34 cellular contexts compared by ENCODE assay signal in the genomic region with DNA sequence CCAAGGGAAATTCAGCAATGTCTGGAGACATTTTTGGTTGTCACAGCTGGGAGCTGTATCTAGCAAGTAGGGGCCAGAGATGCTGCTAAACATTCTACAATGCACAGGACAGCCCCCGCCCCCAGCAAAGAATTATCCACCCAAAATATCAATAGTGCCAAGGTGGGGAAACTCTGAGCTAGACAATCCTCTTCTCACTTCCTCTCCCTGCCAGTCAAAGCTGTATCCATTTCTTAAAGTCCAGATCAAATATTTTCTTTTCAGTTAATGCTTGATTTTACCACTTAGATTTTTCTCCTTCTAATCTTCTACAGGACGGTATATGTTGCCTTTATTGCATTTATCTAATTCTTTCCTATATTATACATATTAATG.
"Had no signal": no experiment of that assay in that cellular context is flagged by ENCODE, and none has a peak within 500 bp of the region (broad histone marks: within the 10 kb centered on the region; RNA-seq: fewer than 3 reads in every experiment).

No MANE protein-coding gene starts in this region.

- H3K4me3 ChIP-seq: adrenal gland, body of pancreas, esophagus squamous epithelium, gastroesophageal sphincter had no signal

- ATAC-seq: activated CD4-positive, alpha-beta T cell treated with anti-CD3 and anti-CD28 coated beads for 36 hours; activated CD8-positive, alpha-beta memory T cell treated with anti-CD3 and anti-CD28 coated beads, Interleukin-2, amount 10 ng/mL, durations not matched to agents 7 days and 5 days; activated CD8-positive, alpha-beta T cell treated with anti-CD3 and anti-CD28 coated beads, Interleukin-2, amount 10 ng/mL, durations not matched to agents 7 days and 5 days; activated naive CD8-positive, alpha-beta T cell treated with anti-CD3 and anti-CD28 coated beads, Interleukin-2, amount 50 U/mL, for 24 hours; body of pancreas; gastroesophageal sphincter had no signal

- H3K4me1 Mint-ChIP-seq: activated CD4-positive, alpha-beta T cell treated with anti-CD3 and anti-CD28 coated beads, Interleukin-2, amount 10 ng/mL, durations not matched to agents 24 days and 14 days; activated CD8-positive, alpha-beta memory T cell treated with anti-CD3 and anti-CD28 coated beads, Interleukin-2, amount 10 ng/mL, durations not matched to agents 7 days and 5 days had no signal

- H3K36me3 ChIP-seq: adrenal gland, esophagus squamous epithelium, gastroesophageal sphincter had no signal

- H3K36me3 Mint-ChIP-seq: activated CD4-positive, alpha-beta memory T cell treated with anti-CD3 and anti-CD28 coated beads for 36 hours; activated CD8-positive, alpha-beta memory T cell treated with anti-CD3 and anti-CD28 coated beads, Interleukin-2, amount 10 ng/mL, durations not matched to agents 7 days and 5 days; activated naive CD4-positive, alpha-beta T cell treated with anti-CD3 and anti-CD28 coated beads, Interleukin-2, amount 50 U/mL, for 24 hours; T-cell had no signal

- H3K27ac Mint-ChIP-seq: activated CD4-positive, alpha-beta memory T cell treated with anti-CD3 and anti-CD28 coated beads for 36 hours; activated CD4-positive, alpha-beta T cell treated with anti-CD3 and anti-CD28 coated beads for 36 hours; activated CD4-positive, alpha-beta T cell treated with anti-CD3 and anti-CD28 coated beads, Interleukin-2, amount 10 ng/mL, durations not matched to agents 24 days and 14 days; activated CD8-positive, alpha-beta memory T cell treated with anti-CD3 and anti-CD28 coated beads, Interleukin-2, amount 10 ng/mL, durations not matched to agents 7 days and 5 days; activated CD8-positive, alpha-beta T cell treated with anti-CD3 and anti-CD28 coated beads, Interleukin-2, amount 10 ng/mL, durations not matched to agents 7 days and 5 days; activated naive CD4-positive, alpha-beta T cell treated with anti-CD3 and anti-CD28 coated beads for 36 hours; activated naive CD4-positive, alpha-beta T cell treated with anti-CD3 and anti-CD28 coated beads, Interleukin-2, amount 50 U/mL, for 24 hours; activated naive CD8-positive, alpha-beta T cell treated with anti-CD3 and anti-CD28 coated beads for 36 hours; activated naive CD8-positive, alpha-beta T cell treated with anti-CD3 and anti-CD28 coated beads, Interleukin-2, amount 50 U/mL, for 24 hours; activated T-helper 1 cell treated with anti-CD3 and anti-CD28 coated beads, Interleukin-12 subunit alpha, Interleukin-12 subunit beta, Interleukin-2, Interleukin-4 antibody, amounts not matched to agents 30 ng/mL and 10 ng/mL and 1 ng/mL, durations not matched to agents 14 hours and 24 hours and 36 hours; activated T-helper 2 cell treated with anti-CD3 and anti-CD28 coated beads, Interferon-gamma antibody, Interleukin-2, Interleukin-4, amounts not matched to agents 10 μg/mL and 5 μg/mL and 100 μg/mL, durations not matched to agents 14 hours and 24 hours and 36 hours; T-helper 1 cell treated with Interleukin-12 subunit alpha and Interleukin-12 subunit beta and Interleukin-4 antibody, amounts not matched to agents 30 μg/mL and 1 μg/mL, for 36 hours had no signal

- H3K9me3 Mint-ChIP-seq: activated CD4-positive, alpha-beta T cell treated with anti-CD3 and anti-CD28 coated beads, Interleukin-2, amount 10 ng/mL, durations not matched to agents 24 days and 14 days; activated naive CD4-positive, alpha-beta T cell treated with anti-CD3 and anti-CD28 coated beads for 36 hours; activated naive CD4-positive, alpha-beta T cell treated with anti-CD3 and anti-CD28 coated beads, Interleukin-2, amount 50 U/mL, for 24 hours; activated naive CD8-positive, alpha-beta T cell treated with anti-CD3 and anti-CD28 coated beads for 36 hours; activated naive CD8-positive, alpha-beta T cell treated with anti-CD3 and anti-CD28 coated beads, Interleukin-2, amount 50 U/mL, for 24 hours; activated T-helper 1 cell treated with anti-CD3 and anti-CD28 coated beads, Interleukin-12 subunit alpha, Interleukin-12 subunit beta, Interleukin-2, Interleukin-4 antibody, amounts not matched to agents 30 ng/mL and 10 ng/mL and 1 ng/mL, durations not matched to agents 14 hours and 24 hours and 36 hours; activated T-helper 2 cell treated with anti-CD3 and anti-CD28 coated beads, Interferon-gamma antibody, Interleukin-2, Interleukin-4, amounts not matched to agents 10 μg/mL and 5 μg/mL and 100 μg/mL, durations not matched to agents 14 hours and 24 hours and 36 hours; T-helper 1 cell treated with Interleukin-12 subunit alpha and Interleukin-12 subunit beta and Interleukin-4 antibody, amounts not matched to agents 30 μg/mL and 1 μg/mL, for 36 hours had no signal

- FAIRE-seq: colon, endometrium, endothelial cell of umbilical vein had no signal

- H3K4me3 Mint-ChIP-seq: activated CD4-positive, alpha-beta memory T cell treated with anti-CD3 and anti-CD28 coated beads for 36 hours; activated CD4-positive, alpha-beta T cell treated with anti-CD3 and anti-CD28 coated beads for 36 hours; activated CD4-positive, alpha-beta T cell treated with anti-CD3 and anti-CD28 coated beads, Interleukin-2, amount 10 ng/mL, durations not matched to agents 24 days and 14 days; activated CD8-positive, alpha-beta memory T cell treated with anti-CD3 and anti-CD28 coated beads, Interleukin-2, amount 10 ng/mL, durations not matched to agents 7 days and 5 days; activated CD8-positive, alpha-beta T cell treated with anti-CD3 and anti-CD28 coated beads, Interleukin-2, amount 10 ng/mL, durations not matched to agents 7 days and 5 days; activated naive CD4-positive, alpha-beta T cell treated with anti-CD3 and anti-CD28 coated beads for 36 hours; activated naive CD4-positive, alpha-beta T cell treated with anti-CD3 and anti-CD28 coated beads, Interleukin-2, amount 50 U/mL, for 24 hours; activated naive CD8-positive, alpha-beta T cell treated with anti-CD3 and anti-CD28 coated beads for 36 hours; activated naive CD8-positive, alpha-beta T cell treated with anti-CD3 and anti-CD28 coated beads, Interleukin-2, amount 50 U/mL, for 24 hours; activated T-helper 1 cell treated with anti-CD3 and anti-CD28 coated beads, Interleukin-12 subunit alpha, Interleukin-12 subunit beta, Interleukin-2, Interleukin-4 antibody, amounts not matched to agents 30 ng/mL and 10 ng/mL and 1 ng/mL, durations not matched to agents 14 hours and 24 hours and 36 hours; T-cell; T-helper 1 cell treated with Interleukin-12 subunit alpha and Interleukin-12 subunit beta and Interleukin-4 antibody, amounts not matched to agents 30 μg/mL and 1 μg/mL, for 36 hours had no signal

- DNase-seq: activated CD4-positive, alpha-beta memory T cell treated with anti-CD3 and anti-CD28 coated beads for 36 hours; activated CD4-positive, alpha-beta T cell treated with anti-CD3 and anti-CD28 coated beads for 36 hours; activated CD4-positive, alpha-beta T cell treated with anti-CD3 and anti-CD28 coated beads, Interleukin-2, amount 10 ng/mL, durations not matched to agents 24 days and 14 days; activated CD4-positive, CD25-positive, alpha-beta regulatory T cell; activated CD4-positive, CD25-positive, alpha-beta regulatory T cell treated with anti-CD3 and anti-CD28 coated beads, Interleukin-2, amount 50 U/mL, for 72 hours; activated CD8-positive, alpha-beta memory T cell treated with anti-CD3 and anti-CD28 coated beads, Interleukin-2, amount 10 ng/mL, durations not matched to agents 7 days and 5 days; activated CD8-positive, alpha-beta memory T cell treated with anti-CD3 and anti-CD28 coated beads, Interleukin-2, amount 50 U/mL, for 4 hours; activated CD8-positive, alpha-beta T cell treated with anti-CD3 and anti-CD28 coated beads, Interleukin-2, amount 10 ng/mL, durations not matched to agents 7 days and 5 days; activated effector memory CD4-positive, alpha-beta T cell treated with anti-CD3 and anti-CD28 coated beads, Interleukin-2, amount 50 U/mL, for 16 hours; activated naive CD4-positive, alpha-beta T cell treated with anti-CD3 and anti-CD28 coated beads for 36 hours; activated naive CD8-positive, alpha-beta T cell treated with anti-CD3 and anti-CD28 coated beads for 36 hours; activated naive CD8-positive, alpha-beta T cell treated with anti-CD3 and anti-CD28 coated beads, Interleukin-2, amount 50 U/mL, for 24 hours; activated T-cell treated with anti-CD3 and anti-CD28 coated beads, Interleukin-2, amount 50 U/mL, for 1 hour; activated T-cell treated with anti-CD3 and anti-CD28 coated beads, Interleukin-2, amount 50 U/mL, for 48 hours; adrenal gland; amygdala; aorta; body of pancreas; caudate nucleus; cortex of kidney; dermis blood vessel endothelial cell; effector CD8-positive, alpha-beta T cell; esophagus squamous epithelium; T-cell; T-helper 9 cell had no signal

- H3K27ac ChIP-seq: adrenal gland, body of pancreas, epithelial cell of prostate, esophagus squamous epithelium, gastroesophageal sphincter had no signal

- H3K4me1 ChIP-seq: adrenal gland, body of pancreas, esophagus squamous epithelium, gastroesophageal sphincter had no signal

- H3K27me3 Mint-ChIP-seq: activated CD4-positive, alpha-beta memory T cell treated with anti-CD3 and anti-CD28 coated beads for 36 hours; activated CD4-positive, alpha-beta T cell treated with anti-CD3 and anti-CD28 coated beads for 36 hours; activated naive CD4-positive, alpha-beta T cell treated with anti-CD3 and anti-CD28 coated beads, Interleukin-2, amount 50 U/mL, for 24 hours; activated naive CD8-positive, alpha-beta T cell treated with anti-CD3 and anti-CD28 coated beads for 36 hours; activated naive CD8-positive, alpha-beta T cell treated with anti-CD3 and anti-CD28 coated beads, Interleukin-2, amount 50 U/mL, for 24 hours had no signal

- H3K9me3 ChIP-seq: adrenal gland, body of pancreas, esophagus squamous epithelium had no signal

- H3K27me3 ChIP-seq: adrenal gland, body of pancreas, esophagus squamous epithelium, gastroesophageal sphincter had no signal
